In the genomic region with DNA sequence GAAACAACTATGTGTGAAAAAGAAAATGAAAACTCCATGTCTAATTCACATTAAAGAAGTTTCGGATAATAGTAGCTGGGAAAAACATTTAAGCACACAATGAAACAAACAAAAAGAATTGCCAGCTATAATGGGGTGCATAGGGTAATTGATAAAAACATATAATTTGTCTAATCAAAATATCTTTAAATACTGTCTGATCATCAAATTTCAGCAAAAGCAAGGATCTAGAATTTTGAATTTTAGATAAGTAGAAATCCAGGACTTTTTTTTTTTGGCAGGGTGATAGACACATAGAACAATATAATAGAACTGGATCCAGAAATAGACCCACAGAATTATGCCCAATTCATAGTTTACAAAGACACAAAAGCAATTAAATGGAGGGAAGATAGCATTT, we compare ENCODE assay signal across 27 cellular contexts.
"Had no signal": no experiment of that assay in that cellular context is flagged by ENCODE, and none has a peak within 500 bp of the region (broad histone marks: within the 10 kb centered on the region; RNA-seq: fewer than 3 reads in every experiment).

No MANE protein-coding gene starts in this region.

- H3K27ac ChIP-seq: colonic mucosa, coronary artery, dorsolateral prefrontal cortex, epithelial cell of prostate, esophagus muscularis mucosa, esophagus squamous epithelium, foreskin keratinocyte, gastrocnemius medialis, gastroesophageal sphincter, heart left ventricle, heart right ventricle, hepatocyte had no signal

- H3K4me2 ChIP-seq: hepatocyte had no signal

- H3K4me3 ChIP-seq: colonic mucosa, coronary artery, dorsolateral prefrontal cortex, esophagus muscularis mucosa, esophagus squamous epithelium, gastrocnemius medialis, gastroesophageal sphincter, heart left ventricle, heart right ventricle, hepatocyte had no signal

- H3K79me2 ChIP-seq: hepatocyte had no signal

- H3K4me1 ChIP-seq: colonic mucosa, esophagus muscularis mucosa, esophagus squamous epithelium, foreskin keratinocyte, gastrocnemius medialis, gastroesophageal sphincter, heart left ventricle, heart right ventricle had no signal

- H3K36me3 ChIP-seq: colonic mucosa, esophagus muscularis mucosa, esophagus squamous epithelium, gastrocnemius medialis, gastroesophageal sphincter, heart left ventricle, heart right ventricle had no signal

- FAIRE-seq: endothelial cell of umbilical vein, frontal cortex had no signal

- H3K9me3 ChIP-seq: colonic mucosa, esophagus muscularis mucosa, esophagus squamous epithelium, gastrocnemius medialis, gastroesophageal sphincter had no signal

- DNase-seq: colonic mucosa; cortex of kidney; dermis blood vessel endothelial cell; dorsolateral prefrontal cortex; effector CD4-positive, alpha-beta T cell; effector CD8-positive, alpha-beta T cell; effector memory CD4-positive, alpha-beta T cell; effector memory CD8-positive, alpha-beta T cell; endodermal cell; erythroblast; esophagus squamous epithelium; foreskin fibroblast; foreskin keratinocyte; foreskin melanocyte; gastrocnemius medialis; glutamatergic neuron; head of caudate nucleus; heart left ventricle; heart right ventricle had no signal

- ATAC-seq: effector memory CD8-positive, alpha-beta T cell; esophagus mucosa; foreskin keratinocyte; gastrocnemius medialis; gastroesophageal sphincter; heart left ventricle; heart right ventricle had no signal

- H3K27me3 ChIP-seq: colonic mucosa, dorsolateral prefrontal cortex, esophagus muscularis mucosa, esophagus squamous epithelium, foreskin keratinocyte, gastrocnemius medialis, gastroesophageal sphincter, heart left ventricle, heart right ventricle, hepatocyte had no signal

- H2AFZ ChIP-seq: hepatocyte had no signal
